ENCODE assay signal across 13 cellular contexts in the genomic region with DNA sequence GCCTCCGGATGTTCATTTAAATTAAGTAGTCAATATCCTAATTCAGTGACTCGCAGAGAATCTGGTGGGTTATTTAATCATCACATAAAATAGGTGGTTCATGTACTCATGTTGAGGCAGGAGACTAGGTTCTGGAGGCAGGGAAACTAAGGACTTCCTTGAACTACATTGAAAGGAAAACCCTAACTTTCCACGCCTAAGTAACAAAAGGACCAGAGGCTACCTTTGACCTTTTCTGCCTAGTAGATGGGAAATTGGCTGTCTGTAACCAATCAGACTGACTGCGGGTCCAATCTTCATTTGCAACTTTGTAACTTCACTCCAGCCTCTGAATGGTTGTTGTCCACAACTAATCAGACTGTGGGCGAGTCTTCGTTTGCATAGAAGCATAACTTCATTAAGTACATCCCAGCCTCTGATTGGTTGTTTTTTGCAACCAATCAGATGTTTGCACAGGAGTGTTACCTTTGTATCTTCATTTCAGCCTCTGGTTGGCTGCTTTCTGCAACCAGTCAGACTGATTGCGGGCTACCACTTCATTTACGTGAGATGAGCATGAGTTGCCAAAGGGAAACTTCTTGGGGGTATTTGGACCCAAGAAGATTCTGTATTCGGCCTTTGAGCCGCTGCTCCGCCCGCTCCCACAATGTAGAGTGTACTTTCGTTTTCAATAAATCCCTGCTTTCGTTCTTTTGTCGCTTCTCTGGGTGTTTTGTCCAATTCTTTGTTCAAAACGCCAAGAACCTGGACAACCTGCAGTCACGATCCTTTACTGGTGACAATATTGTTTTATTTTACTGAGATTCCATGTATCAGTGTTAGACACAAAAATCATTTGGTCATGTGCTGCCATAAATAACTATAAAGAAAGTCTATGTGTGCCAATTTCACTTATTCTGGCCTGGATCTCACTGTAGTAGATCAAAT. TPM values are rescaled to one million over a fixed set of nuclear protein-coding genes. Genes with fewer than 3 reads are reported as not detected.
DNase-seq lines count a peak whose midpoint lies in the region; ATAC-seq and TF ChIP-seq lines count a peak whose summit lies in the region.
"Had no signal": no experiment of that assay in that cellular context is flagged by ENCODE, and none has a peak within 500 bp of the region (broad histone marks: within the 10 kb centered on the region; RNA-seq: fewer than 3 reads in every experiment).

No MANE protein-coding gene starts in this region.

- H3K27ac Mint-ChIP-seq in central memory CD8-positive, alpha-beta T cell (ENCODE audit: low read depth): no peak overlapping the region
- H3K27ac Mint-ChIP-seq in progenitor cell of endocrine pancreas: no peak overlapping the region

- H3K27me3 Mint-ChIP-seq in central memory CD8-positive, alpha-beta T cell: no peaks in the 10 kb centered on the region
- H3K27me3 Mint-ChIP-seq in progenitor cell of endocrine pancreas: no peaks in the 10 kb centered on the region

- DNase-seq in DMS53 treated with DMSO at 0.1 percent for 48 hours (lab: John Stamatoyannopoulos, UW; ENCODE audit: unreplicated experiment) (peak; percentile 65), NCI-H1436 (lab: John Stamatoyannopoulos, UW) (peak; percentile 50), progenitor cell of endocrine pancreas (ENCODE audit: low spot score, unreplicated experiment) (no peak), colonic mucosa (no peak), brain microvascular endothelial cell (no peak), T-helper 1 cell (no peak)
- no peak for DNase-seq in central memory CD8-positive, alpha-beta T cell (ENCODE audit: low spot score in 2 of 2)
- DNase-seq: activated CD4-positive, alpha-beta T cell treated with anti-CD3 and anti-CD28 coated beads, Interleukin-2, amount 50 U/mL, for 1 hour; Calu3; GOT3; substantia nigra had no signal

- TF ChIP-seq CTCF in progenitor cell of endocrine pancreas (IDR thresholded peaks at IDR 0.05; ENCODE audit: unreplicated experiment) (no peak), colonic mucosa (IDR thresholded peaks at IDR 0.05) (no peak), brain microvascular endothelial cell (IDR thresholded peaks at IDR 0.05; ENCODE audit: low read depth, low read length, missing control alignments) (no peak)

- H3K4me3 Mint-ChIP-seq in central memory CD8-positive, alpha-beta T cell: peak overlapping the region; percentile 84
- H3K4me3 Mint-ChIP-seq in progenitor cell of endocrine pancreas (ENCODE audit: low read depth): peak overlapping the region; percentile 2

- no peak for ATAC-seq in central memory CD8-positive, alpha-beta T cell (replicated peaks; ENCODE audit: extremely low read depth, poor library complexity, severe bottlenecking)
- ATAC-seq in GM21381 (IDR thresholded peaks at IDR 0.05; ENCODE audit: unreplicated experiment): no peak
- ATAC-seq: sciatic nerve had no signal

- no peak overlapping the region for H3K27ac ChIP-seq in colonic mucosa
- H3K27ac ChIP-seq in brain microvascular endothelial cell: no peak overlapping the region

- H3K4me3 ChIP-seq in colonic mucosa (no peak overlapping the region), brain microvascular endothelial cell (ENCODE audit: low read depth, low read length) (no peak overlapping the region)

- H3K9me3 Mint-ChIP-seq in central memory CD8-positive, alpha-beta T cell: no peaks in the 10 kb centered on the region
- no peaks in the 10 kb centered on the region for H3K9me3 Mint-ChIP-seq in progenitor cell of endocrine pancreas (ENCODE audit: low read depth)

- no peaks in the 10 kb centered on the region for H3K4me1 ChIP-seq in colonic mucosa

- H3K36me3 ChIP-seq in colonic mucosa (no peaks in the 10 kb centered on the region), brain microvascular endothelial cell (replicated peaks) (no peaks in the 10 kb centered on the region)

- H3K9me3 ChIP-seq in colonic mucosa: no peaks in the 10 kb centered on the region

- no peak overlapping the region for H3K9ac ChIP-seq in colonic mucosa (ENCODE audit: low read depth in 2 of 2, low read length in 2 of 2)

- intact Hi-C loops in colonic mucosa (cut with DNase I): loop anchor here (10.0 kb wide), 1 partner anchor 87 kb away; a partner anchor contains a TSS

- peaks cover 25% of the 10 kb centered on the region for H3K4me1 Mint-ChIP-seq in central memory CD8-positive, alpha-beta T cell
- H3K4me1 Mint-ChIP-seq in progenitor cell of endocrine pancreas (ENCODE audit: low read depth): peaks cover 19% of the 10 kb centered on the region

- in situ Hi-C loops in brain microvascular endothelial cell (cut with HindIII; ENCODE audit: low pct_ligation_motif_present, low sequenced_read_pairs): no loop called here

- H3K36me3 Mint-ChIP-seq in central memory CD8-positive, alpha-beta T cell (ENCODE audit: insufficient read depth): peaks cover 5% of the 10 kb centered on the region
- H3K36me3 Mint-ChIP-seq in progenitor cell of endocrine pancreas (ENCODE audit: insufficient read depth): peaks cover 1% of the 10 kb centered on the region

- H3K27me3 ChIP-seq in colonic mucosa (no peaks in the 10 kb centered on the region), brain microvascular endothelial cell (replicated peaks) (no peaks in the 10 kb centered on the region)

RNA-seq across cellular contexts. Expression of a gene that starts 1.7 kb away (rescaled TPM):
- 21.9 and 24.8 TPM in 2 replicates for total RNA-seq in progenitor cell of endocrine pancreas
- total RNA-seq in colonic mucosa: 10 to 100 TPM; 10.6 to 12.2 TPM

Comparison
In these comparisons a context has a peak if more than half of its experiments do, and no peak if none do; other contexts are left out.
1. DNase-seq: peak in DMS53 treated with DMSO at 0.1 percent for 48 hours (single experiment) and NCI-H1436 (single experiment); none in central memory CD8-positive, alpha-beta T cell (0 of 2), progenitor cell of endocrine pancreas (single experiment), colonic mucosa (single experiment), brain microvascular endothelial cell (single experiment) and T-helper 1 cell (0 of 5).